12 cellular contexts compared by ENCODE assay signal in genomic region chr10:97020452-97021400, GRCh38.
A peak's percentile ranks its signal among the peaks of the same experiment; 100 is the strongest.
DNase-seq lines count a peak whose midpoint lies in the region; TF ChIP-seq lines count a peak whose summit lies in the region.
"Had no signal": no experiment of that assay in that cellular context is flagged by ENCODE, and none has a peak within 500 bp of the region (broad histone marks: within the 10 kb centered on the region; RNA-seq: fewer than 3 reads in every experiment).

No MANE protein-coding gene starts in this region.

- H3K9me3 ChIP-seq in HEK293 (ENCODE audit: control insufficient read depth, insufficient read depth, low read depth, low read length) = no peaks in the 10 kb centered on the region
- H3K9me3 ChIP-seq in H9 (ENCODE audit: control insufficient read depth, low read depth, low read length) = no peaks in the 10 kb centered on the region

- H3K9ac ChIP-seq in H9 (ENCODE audit: extremely low read depth, insufficient read length, low read length) = no peak overlapping the region
- H3K9ac ChIP-seq: parathyroid adenoma had no signal

- peak; percentile 49 for DNase-seq in SK-N-DZ (ENCODE audit: low spot score)
- DNase-seq in cardiac septum (ENCODE audit: low spot score) = peak; percentile 75
- DNase-seq in pons (ENCODE audit: low spot score) = peak; percentile 28
- no peak for DNase-seq in 8988T
- no peak for DNase-seq in H9
- no peak for DNase-seq in T-helper 2 cell
- no peak for DNase-seq in GM10248 (ENCODE audit: extremely low spot score)
- DNase-seq: dermis blood vessel endothelial cell had no signal

- intact Hi-C loops in cardiac septum (cut with DNase I) = loop anchor here (2.0 to 5.0 kb wide), 2 partner anchors 103 to 188 kb away; partner anchors contain the start of gene LCOR

- H3K4ac ChIP-seq in H9 (ENCODE audit: low read depth, low read length) = no peak overlapping the region

- no peak overlapping the region for H3K56ac ChIP-seq in H9 (ENCODE audit: insufficient read length, low read depth, low read length)

- no peaks in the 10 kb centered on the region for H3K9me3 Mint-ChIP-seq in H9
- H3K9me3 Mint-ChIP-seq: CD14-positive monocyte had no signal

- no peak overlapping the region for H3K18ac ChIP-seq in H9 (ENCODE audit: insufficient read length, low read depth, low read length)

- H3K4me2 ChIP-seq in H9 (ENCODE audit: insufficient read depth, insufficient read length, low read length) = no peak overlapping the region

- WGBS in H9 (ENCODE audit: extremely low coverage, insufficient read length, low lambda C conversion rate) = no CpG with 5 or more reads among the region's 25 CpGs

- no peak overlapping the region for H4K5ac ChIP-seq in H9 (ENCODE audit: insufficient read length, low read depth, low read length)

- no peak overlapping the region for H2BK12ac ChIP-seq in H9 (ENCODE audit: insufficient read length, low read depth, low read length)

- H3K23ac ChIP-seq in H9 (ENCODE audit: insufficient read length, low read depth, low read length) = no peak overlapping the region

- H2AK5ac ChIP-seq in H9 (ENCODE audit: insufficient read length, low read length) = no peak overlapping the region

- no peak overlapping the region for H3K27ac ChIP-seq in HEK293 (ENCODE audit: extremely low read depth, low read depth, low read length)
- H3K27ac ChIP-seq in H9 (ENCODE audit: insufficient read length, low read depth, low read length) = no peak overlapping the region
- H3K27ac ChIP-seq: parathyroid adenoma had no signal

- CTCF ChIA-PET in HEK293 (lab: Yijun Ruan, JAX) (interaction anchor here (1.0 to 1.4 kb wide), 4 partner anchors 12 to 109 kb away, joined by 3 to 7 read pairs (median 4); no protein-coding TSS in a partner anchor), GM10248 (lab: Yijun Ruan, JAX) (interaction anchor here (1.1 to 1.5 kb wide), 5 partner anchors 12 to 379 kb away, joined by 3 to 10 read pairs (median 3); no protein-coding TSS in a partner anchor)

- H3K79me1 ChIP-seq in H9 (ENCODE audit: insufficient read depth, low read depth, low read length, poor library complexity, severe bottlenecking) = no peaks in the 10 kb centered on the region

- no peak overlapping the region for H2BK120ac ChIP-seq in H9 (ENCODE audit: low read depth, low read length, poor library complexity, severe bottlenecking)

- H3T11ph ChIP-seq in H9 (ENCODE audit: low read length) = no peak overlapping the region

- H3K4me3 Mint-ChIP-seq in H9 = no peak overlapping the region
- H3K4me3 Mint-ChIP-seq: CD14-positive monocyte had no signal

- H4K8ac ChIP-seq in H9 (replicated peaks; ENCODE audit: insufficient read length, low read depth, low read length) = no peak overlapping the region

- TF ChIP-seq CTCF in HEK293 (tag by site-specific recombination; IDR thresholded peaks at IDR 0.05) (no peak), H9 (conservative IDR thresholded peaks at IDR 0.05) (no peak), GM10248 (IDR thresholded peaks at IDR 0.05; ENCODE audit: control extremely low read depth, extremely low read depth, low read depth, missing control alignments) (no peak)

- no peaks in the 10 kb centered on the region for H3K27me3 Mint-ChIP-seq in H9 (ENCODE audit: low read depth)

- H3K23me2 ChIP-seq in H9 (ENCODE audit: insufficient read length, low read depth, low read length, poor library complexity, severe bottlenecking) = no peaks in the 10 kb centered on the region

- H3K79me2 ChIP-seq in H9 (ENCODE audit: insufficient read depth, low read length) = no peaks in the 10 kb centered on the region
- H3K79me2 ChIP-seq: parathyroid adenoma had no signal

- no peak overlapping the region for H2BK20ac ChIP-seq in H9 (ENCODE audit: low read depth, low read length, poor library complexity, severe bottlenecking)

- no peaks in the 10 kb centered on the region for H3K27me3 ChIP-seq in H9 (ENCODE audit: insufficient read depth, low read length)

- no peaks in the 10 kb centered on the region for H3K36me3 ChIP-seq in HEK293 (ENCODE audit: control insufficient read depth in 2 of 2, insufficient read depth in 1 of 2, low read length in 2 of 2)

- POLR2A ChIA-PET in HEK293 (lab: Yijun Ruan, JAX) (interaction anchor here (0.7 kb wide), 1 partner anchor 23 kb away, joined by 4 read pairs; no protein-coding TSS in a partner anchor), GM10248 (lab: Yijun Ruan, JAX) (no interaction called here)

- H3K4me1 ChIP-seq in HEK293 (ENCODE audit: control insufficient read depth, insufficient read depth, low read length) (peaks cover 11% of the 10 kb centered on the region), H9 (ENCODE audit: insufficient read depth, low read length) (no peaks in the 10 kb centered on the region)
- H3K4me1 ChIP-seq: parathyroid adenoma had no signal

- peak overlapping the region in 1 of 3 experiments; percentile 36; a peak in 2 of 7 replicates for H3K27ac Mint-ChIP-seq in H9

- no peak overlapping the region for H3K14ac ChIP-seq in H9 (ENCODE audit: insufficient read depth, low read length)

- H4K91ac ChIP-seq in H9 (ENCODE audit: insufficient read length, low read depth, low read length) = no peak overlapping the region

- H2AFZ ChIP-seq in H9 (ENCODE audit: low read length) = no peak overlapping the region
- H2AFZ ChIP-seq: parathyroid adenoma had no signal

- H3K4me3 ChIP-seq in HEK293 (ENCODE audit: low read depth, low read length) = no peak overlapping the region
- H3K4me3 ChIP-seq: K562 had no signal

- no peak overlapping the region for H2BK15ac ChIP-seq in H9 (ENCODE audit: low read depth, low read length)

- peaks cover 10 to 32% of the 10 kb centered on the region in 2 experiments for H3K4me1 Mint-ChIP-seq in H9

- H3K36me3 Mint-ChIP-seq in H9 (ENCODE audit: insufficient read depth in 1 of 3, low read depth in 3 of 3) = no peaks in the 10 kb centered on the region
- H3K36me3 Mint-ChIP-seq: CD14-positive monocyte had no signal

- H4K20me1 ChIP-seq in H9 (ENCODE audit: control insufficient read depth, insufficient read depth, insufficient read length) = no peaks in the 10 kb centered on the region

- no peak overlapping the region for H2BK5ac ChIP-seq in H9 (ENCODE audit: insufficient read length, low read length)

TF ChIP-seq in HEK293, 187 proteins besides CTCF, POLR2A, EP300 and RAD21 (continues in another document):
- TF ChIP-seq ZNF664 (tag by site-specific recombination; IDR thresholded peaks at IDR 0.05) = no peak
- TF ChIP-seq PRDM1 (tag by site-specific recombination; IDR thresholded peaks at IDR 0.05) = no peak
- no peak for TF ChIP-seq ZNF629 (tag by site-specific recombination; IDR thresholded peaks at IDR 0.05)
- no peak for TF ChIP-seq ZBTB1 (tag by site-specific recombination; IDR thresholded peaks at IDR 0.05)
- TF ChIP-seq, protein P1, sequence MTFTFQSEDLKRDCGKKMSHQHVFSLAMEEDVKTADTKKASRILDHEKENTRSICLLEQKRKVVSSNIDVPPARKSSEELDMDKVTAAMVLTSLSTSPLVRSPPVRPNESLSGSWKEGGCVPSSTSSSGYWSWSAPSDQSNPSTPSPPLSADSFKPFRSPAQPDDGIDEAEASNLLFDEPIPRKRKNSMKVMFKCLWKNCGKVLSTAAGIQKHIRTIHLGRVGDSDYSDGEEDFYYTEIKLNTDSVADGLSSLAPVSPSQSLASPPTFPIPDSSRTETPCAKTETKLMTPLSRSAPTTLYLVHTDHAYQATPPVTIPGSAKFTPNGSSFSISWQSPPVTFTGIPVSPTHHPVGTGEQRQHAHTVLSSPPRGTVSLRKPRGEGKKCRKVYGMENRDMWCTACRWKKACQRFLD (tag by site-specific recombination; IDR thresholded peaks at IDR 0.05) = no peak
- no peak for TF ChIP-seq KLF10 (tag by site-specific recombination; IDR thresholded peaks at IDR 0.05)
- no peak for TF ChIP-seq ZNF324 (tag by site-specific recombination; IDR thresholded peaks at IDR 0.05)
- no peak for TF ChIP-seq ZNF518A (tag by site-specific recombination; conservative IDR thresholded peaks at IDR 0.05; ENCODE audit: low read depth)

Comparison
In these comparisons a context has a peak if more than half of its experiments do, and no peak if none do; other contexts are left out.
1. DNase-seq: peak in SK-N-DZ (single experiment), cardiac septum (single experiment) and pons (single experiment); none in 8988T (single experiment), H9 (single experiment), T-helper 2 cell (0 of 5) and GM10248 (single experiment).